15 cellular contexts compared by ENCODE assay signal in the genomic region with DNA sequence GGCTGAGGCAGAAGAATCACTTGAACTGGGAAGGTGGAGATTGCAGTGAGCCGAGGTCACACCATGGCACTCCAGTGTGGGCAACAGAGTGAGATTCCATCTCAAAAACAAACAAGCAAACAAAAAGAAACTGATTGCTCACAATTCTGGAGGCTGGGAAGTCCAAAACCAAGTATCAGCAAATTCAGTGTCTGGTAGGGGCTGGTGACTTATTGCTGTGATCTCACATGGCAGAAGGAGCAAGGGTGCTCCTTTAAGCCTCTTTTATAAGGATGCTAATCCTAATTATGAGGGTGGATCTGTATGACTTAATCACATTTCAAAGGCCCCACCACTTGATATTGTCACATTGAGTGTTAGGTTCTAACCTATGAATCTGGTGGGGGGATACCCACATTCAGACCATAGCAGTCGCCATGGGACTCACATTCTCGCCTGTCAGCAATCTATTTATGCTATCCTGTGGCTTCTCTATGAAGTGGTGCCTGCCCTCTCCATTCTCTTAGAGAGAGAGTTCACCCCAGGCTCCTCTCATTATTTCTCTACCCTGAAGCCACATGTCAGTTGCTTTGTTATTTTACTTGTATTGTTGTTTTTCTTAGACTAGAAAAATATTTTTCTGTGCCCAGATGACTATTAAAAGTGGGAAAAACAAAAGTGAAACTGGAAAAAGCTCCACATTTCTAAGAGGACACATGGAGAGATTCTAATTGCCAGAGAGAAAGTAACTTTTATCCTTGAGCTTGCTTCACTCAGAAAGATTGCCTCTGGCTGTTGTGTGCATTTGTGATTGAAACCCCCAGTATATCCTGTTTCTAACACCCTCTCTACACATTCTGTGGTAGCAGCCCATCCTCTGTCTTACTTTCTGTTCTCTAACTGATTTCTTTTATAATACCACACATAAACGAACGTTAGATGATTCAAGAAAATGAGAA. TPM values are rescaled to one million over a fixed set of nuclear protein-coding genes. Genes with fewer than 3 reads are reported as not detected.
DNase-seq lines count a peak whose midpoint lies in the region; ATAC-seq and TF ChIP-seq lines count a peak whose summit lies in the region.
"Had no signal": no experiment of that assay in that cellular context is flagged by ENCODE, and none has a peak within 500 bp of the region (broad histone marks: within the 10 kb centered on the region; RNA-seq: fewer than 3 reads in every experiment).

No MANE protein-coding gene starts in this region.

- H3K27me3 Mint-ChIP-seq in nephron (ENCODE audit: low read depth), result peaks cover 6% of the 10 kb centered on the region
- peaks cover 0 to 5% of the 10 kb centered on the region in 2 donors for H3K27me3 Mint-ChIP-seq in stimulated activated naive B cell treated with anti-CD40 and anti-IgM and Interleukin-4, amounts not matched to agents 10 μg/mL and 1 μg/mL and 100 μg/mL, for 72 hours

- peak overlapping the region in 2 of 3 experiments; percentile 15 to 17 for H3K4me3 Mint-ChIP-seq in nephron
- H3K4me3 Mint-ChIP-seq in stimulated activated naive B cell treated with anti-CD40 and anti-IgM and Interleukin-4, amounts not matched to agents 10 μg/mL and 1 μg/mL and 100 μg/mL, for 72 hours, result no peak overlapping the region
- H3K4me3 Mint-ChIP-seq: activated naive CD4-positive, alpha-beta T cell treated with anti-CD3 and anti-CD28 coated beads, Interleukin-2, amount 50 U/mL, for 24 hours had no signal

- H3K4me1 Mint-ChIP-seq in nephron, result peaks cover 26% of the 10 kb centered on the region
- peaks cover 0 to 5% of the 10 kb centered on the region in 2 donors for H3K4me1 Mint-ChIP-seq in stimulated activated naive B cell treated with anti-CD40 and anti-IgM and Interleukin-4, amounts not matched to agents 10 μg/mL and 1 μg/mL and 100 μg/mL, for 72 hours
- H3K4me1 Mint-ChIP-seq: activated naive CD4-positive, alpha-beta T cell treated with anti-CD3 and anti-CD28 coated beads, Interleukin-2, amount 50 U/mL, for 24 hours had no signal

- ATAC-seq in GM21737 (IDR thresholded peaks at IDR 0.05; ENCODE audit: unreplicated experiment), result no peak
- ATAC-seq in stimulated activated naive B cell treated with anti-CD40 and anti-IgM and Interleukin-4, amounts not matched to agents 10 μg/mL and 1 μg/mL and 100 μg/mL, for 72 hours (replicated peaks), result no peak
- no peak for ATAC-seq in GM21526 (IDR thresholded peaks at IDR 0.05; ENCODE audit: low FRiP score, unreplicated experiment)

- TF ChIP-seq CTCF in BE2C (IDR thresholded peaks at IDR 0.05; ENCODE audit: low read depth, low read length) (no peak), nephron (IDR thresholded peaks at IDR 0.05; ENCODE audit: unreplicated experiment in 3 of 3) (no peak)

- peaks cover 3% of the 10 kb centered on the region for H3K36me3 Mint-ChIP-seq in nephron (ENCODE audit: low read depth)
- H3K36me3 Mint-ChIP-seq in stimulated activated naive B cell treated with anti-CD40 and anti-IgM and Interleukin-4, amounts not matched to agents 10 μg/mL and 1 μg/mL and 100 μg/mL, for 72 hours, result peaks cover 0 to 3% of the 10 kb centered on the region in 2 donors
- H3K36me3 Mint-ChIP-seq: activated naive CD4-positive, alpha-beta T cell treated with anti-CD3 and anti-CD28 coated beads, Interleukin-2, amount 50 U/mL, for 24 hours had no signal

- H3K4me3 ChIP-seq in BE2C (ENCODE audit: low read depth, low read length), result peak overlapping the region; percentile 43
- H3K4me3 ChIP-seq in Jurkat, Clone E6-1 (ENCODE audit: low read length), result peak overlapping the region; percentile 31
- H3K4me3 ChIP-seq: SJSA1 had no signal

- H3K27me3 ChIP-seq in BE2C, result no peaks in the 10 kb centered on the region
- H3K27me3 ChIP-seq: neutrophil, SJSA1, tibial nerve had no signal

- peaks cover 21% of the 10 kb centered on the region for H3K9me3 Mint-ChIP-seq in nephron
- peaks cover 7 to 11% of the 10 kb centered on the region in 2 donors for H3K9me3 Mint-ChIP-seq in stimulated activated naive B cell treated with anti-CD40 and anti-IgM and Interleukin-4, amounts not matched to agents 10 μg/mL and 1 μg/mL and 100 μg/mL, for 72 hours
- H3K9me3 Mint-ChIP-seq: activated naive CD4-positive, alpha-beta T cell treated with anti-CD3 and anti-CD28 coated beads, Interleukin-2, amount 50 U/mL, for 24 hours had no signal

- no peaks in the 10 kb centered on the region for H3K36me3 ChIP-seq in BE2C
- H3K36me3 ChIP-seq: neutrophil, SJSA1, tibial nerve had no signal

- peak overlapping the region; percentile 63 to 82 (median 69) for H3K27ac Mint-ChIP-seq in nephron
- H3K27ac Mint-ChIP-seq in stimulated activated naive B cell treated with anti-CD40 and anti-IgM and Interleukin-4, amounts not matched to agents 10 μg/mL and 1 μg/mL and 100 μg/mL, for 72 hours, result no peak overlapping the region
- H3K27ac Mint-ChIP-seq: activated naive CD4-positive, alpha-beta T cell treated with anti-CD3 and anti-CD28 coated beads, Interleukin-2, amount 50 U/mL, for 24 hours had no signal

- H3K4me1 ChIP-seq in BE2C, result no peaks in the 10 kb centered on the region
- H3K4me1 ChIP-seq: SJSA1 had no signal

- DNase-seq in BE2C (no peak), brain pericyte (ENCODE audit: low read depth, low spot score) (peak; percentile 57), D341Med (ENCODE audit: low spot score) (no peak)
- DNase-seq in Jurkat, Clone E6-1 (ENCODE audit: low read depth, low spot score), result peak; percentile 20
- DNase-seq in stimulated activated naive B cell treated with anti-CD40 and anti-IgM and Interleukin-4, amounts not matched to agents 10 μg/mL and 1 μg/mL and 100 μg/mL, for 72 hours, result no peak
- DNase-seq: activated CD4-positive, alpha-beta T cell treated with anti-CD3 and anti-CD28 coated beads, Interleukin-2, amount 50 U/mL, for 48 hours; NCI-H226; stimulated activated CD4-positive, alpha-beta T cell treated with anti-CD3 and anti-CD28 coated beads, Interleukin-2, amount 100 ng/mL, for 48 hours had no signal

- H3K9me3 ChIP-seq in BE2C, result no peaks in the 10 kb centered on the region; the same call in 1 of the 2 replicates
- H3K9me3 ChIP-seq: neutrophil, SJSA1 had no signal

RNA-seq across cellular contexts. Expression of a gene that starts 18.8 kb away (rescaled TPM):
- not detected for polyA plus RNA-seq in BE2C (2012; ENCODE audit: insufficient read depth, insufficient read length, low read depth)
- not detected for polyA plus RNA-seq in Jurkat, Clone E6-1 (2012; ENCODE audit: insufficient read depth, insufficient read length)

Comparison
In these comparisons a context has a peak if more than half of its experiments do, and no peak if none do; other contexts are left out.
1. DNase-seq: peak in Jurkat, Clone E6-1 (single experiment) and brain pericyte (single experiment); none in BE2C (single experiment), stimulated activated naive B cell treated with anti-CD40 and anti-IgM and Interleukin-4, amounts not matched to agents 10 μg/mL and 1 μg/mL and 100 μg/mL, for 72 hours (single experiment) and D341Med (single experiment).
2. H3K4me3 Mint-ChIP-seq: peak in nephron (2 of 3); none in stimulated activated naive B cell treated with anti-CD40 and anti-IgM and Interleukin-4, amounts not matched to agents 10 μg/mL and 1 μg/mL and 100 μg/mL, for 72 hours (0 of 2).